8 cellular contexts compared by ENCODE assay signal in genomic region chr2:105037572-105038382, GRCh38. TPM values are rescaled to one million over a fixed set of nuclear protein-coding genes. Genes with fewer than 3 reads are reported as not detected.
DNase-seq lines count a peak whose midpoint lies in the region; ATAC-seq, FAIRE-seq and TF ChIP-seq lines count a peak whose summit lies in the region.

MRPS9 (plus strand) TSS chr2:105038069; CDS start chr2:105038093, 24 bp downstream.

- TF ChIP-seq POLR2A in HepG2 (IDR thresholded peaks at IDR 0.05; ENCODE audit: insufficient read depth in 1 of 2, low read depth in 2 of 2, low read length in 2 of 2): peak; percentile 89 to 96

- peak within 1 kb of the TSS; percentile 80 to 94 (median 92) for H3K4me3 ChIP-seq in HepG2 (replicated peaks in 1 of 3; ENCODE audit: insufficient read depth in 1 of 3, low read depth in 2 of 3, low read length in 3 of 3)

- H3K9ac ChIP-seq in HepG2 (ENCODE audit: insufficient read depth, low read depth, low read length): peak within 1 kb of the TSS; percentile 89

- no TSS peak for BruUV-seq in HepG2 (replicated peaks; lab: Mats Ljungman, UMichigan)

- no peak for TF ChIP-seq CTCF in C4-2B (conservative IDR thresholded peaks at IDR 0.05)
- TF ChIP-seq CTCF in HepG2 (CRISPR knock-in tag; IDR thresholded peaks at IDR 0.05): no peak

- H3K4me2 ChIP-seq in HepG2 (ENCODE audit: low read depth, low read length): peak within 1 kb of the TSS; percentile 90

- in situ Hi-C loops in HepG2 (cut with HindIII; ENCODE audit: extremely low pct_ligation_motif_present, low pct_unique_long_range_greater_than_20kb): no loop called here

- no peaks in the 10 kb centered on the region; a peak in 1 of 5 replicates for H3K36me3 ChIP-seq in HepG2 (replicated peaks in 1 of 2; ENCODE audit: control insufficient read depth in 1 of 2, insufficient read depth in 2 of 2, low read length in 2 of 2)

- peak within 1 kb of the TSS; percentile 92 for H2AFZ ChIP-seq in HepG2 (ENCODE audit: low read length)

- under 1% methylated on average over 39 of the region's 55 CpGs for WGBS in HepG2 (ENCODE audit: low lambda C conversion rate)

- no peaks in the 10 kb centered on the region for H3K9me3 ChIP-seq in HepG2 (ENCODE audit: low read length)

- POLR2A ChIA-PET in HepG2 (lab: Yijun Ruan, JAX): interaction anchor here (0.9 to 2.0 kb wide), 3 partner anchors 12 to 292 kb away, joined by 3 to 5 read pairs (median 4); partner anchors contain the start of gene TGFBRAP1

- H3K27ac ChIP-seq in C4-2B (peak within 1 kb of the TSS; percentile 86), HepG2 (ENCODE audit: extremely low read length, insufficient read depth, low read length) (peak within 1 kb of the TSS; percentile 73)

- peaks cover 25% of the 10 kb centered on the region for H3K79me2 ChIP-seq in HepG2 (ENCODE audit: insufficient read depth, low read length)

- DNase-seq in NCI-H774 (lab: John Stamatoyannopoulos, UW) (peak; percentile 94), dermis blood vessel endothelial cell (peak; percentile 98), HepG2 (ENCODE audit: low spot score) (peak; percentile 96)
- peak; percentile 98 to 99 for DNase-seq in activated CD4-positive, alpha-beta T cell treated with anti-CD3 and anti-CD28 coated beads, Interleukin-2, amount 50 U/mL, for 4 hours
- DNase-seq in stimulated activated CD4-positive, alpha-beta T cell treated with anti-CD3 and anti-CD28 coated beads, Interleukin-4, amount 100 ng/mL, for 1 hour: peak; percentile 99

- peaks cover 31% of the 10 kb centered on the region for H3K4me1 ChIP-seq in HepG2 (ENCODE audit: insufficient read depth, low read length)

- CTCF ChIA-PET in HepG2 (lab: Yijun Ruan, JAX; ENCODE audit: low intra/inter-chr PET ratio, low total read pairs): no interaction called here

- TF ChIP-seq EP300 in HepG2 (IDR thresholded peaks at IDR 0.05; ENCODE audit: low read depth in 2 of 2, low read length in 2 of 2) (no peak), HepG2 (CRISPR knock-in tag; IDR thresholded peaks at IDR 0.05; ENCODE audit: borderline replicate concordance) (no peak)

- H3K27me3 ChIP-seq in HepG2 (ENCODE audit: control insufficient read depth in 1 of 2, insufficient read depth in 2 of 2, low read length in 2 of 2): peaks cover 0 to 4% of the 10 kb centered on the region in 2 experiments; a peak in 1 of 5 replicates

- peak; percentile 79 for FAIRE-seq in HepG2 (lab: Jason Lieb, UNC)

- ATAC-seq in GM19395 (IDR thresholded peaks at IDR 0.05; ENCODE audit: unreplicated experiment) (peak; percentile 99), HG03565 (IDR thresholded peaks at IDR 0.05; ENCODE audit: unreplicated experiment) (peak; percentile 99), HepG2 (peak; percentile 98)

- no peaks in the 10 kb centered on the region for H4K20me1 ChIP-seq in HepG2 (ENCODE audit: insufficient read depth, low read length)

- intact Hi-C loops in HepG2 (cut with micrococcal nuclease; ENCODE audit: unreplicated experiment): no loop called here

- TF ChIP-seq RAD21 in HepG2 (CRISPR knock-in tag; IDR thresholded peaks at IDR 0.05): no peak

TF ChIP-seq in HepG2, 621 proteins besides CTCF, POLR2A, EP300 and RAD21 (continues in another document):
- TF ChIP-seq REL (CRISPR knock-in tag; conservative IDR thresholded peaks at IDR 0.05): no peak
- no peak for TF ChIP-seq ZNF530 (CRISPR knock-in tag; IDR thresholded peaks at IDR 0.05; ENCODE audit: low read depth)
- peak; percentile 64; the same call in 1 of the 2 replicates for TF ChIP-seq ZNF746 (CRISPR knock-in tag; IDR thresholded peaks at IDR 0.05)
- no peak for TF ChIP-seq ZNF737 (CRISPR knock-in tag; IDR thresholded peaks at IDR 0.05; ENCODE audit: borderline replicate concordance)
- 0 out of 2 replicates have a peak, but pooled peaks have one; percentile 43 for TF ChIP-seq ZNF747 (CRISPR knock-in tag; IDR thresholded peaks at IDR 0.05; ENCODE audit: borderline replicate concordance)
- peak; percentile 95 for TF ChIP-seq TAF1 (CRISPR knock-in tag; IDR thresholded peaks at IDR 0.05)
- peak; percentile 78; the same call in 1 of the 2 replicates for TF ChIP-seq SMYD3 (CRISPR knock-in tag; IDR thresholded peaks at IDR 0.05)
- peak; percentile 53; the same call in 1 of the 2 replicates for TF ChIP-seq PHF21A (CRISPR knock-in tag; IDR thresholded peaks at IDR 0.05)
- TF ChIP-seq, protein P1, sequence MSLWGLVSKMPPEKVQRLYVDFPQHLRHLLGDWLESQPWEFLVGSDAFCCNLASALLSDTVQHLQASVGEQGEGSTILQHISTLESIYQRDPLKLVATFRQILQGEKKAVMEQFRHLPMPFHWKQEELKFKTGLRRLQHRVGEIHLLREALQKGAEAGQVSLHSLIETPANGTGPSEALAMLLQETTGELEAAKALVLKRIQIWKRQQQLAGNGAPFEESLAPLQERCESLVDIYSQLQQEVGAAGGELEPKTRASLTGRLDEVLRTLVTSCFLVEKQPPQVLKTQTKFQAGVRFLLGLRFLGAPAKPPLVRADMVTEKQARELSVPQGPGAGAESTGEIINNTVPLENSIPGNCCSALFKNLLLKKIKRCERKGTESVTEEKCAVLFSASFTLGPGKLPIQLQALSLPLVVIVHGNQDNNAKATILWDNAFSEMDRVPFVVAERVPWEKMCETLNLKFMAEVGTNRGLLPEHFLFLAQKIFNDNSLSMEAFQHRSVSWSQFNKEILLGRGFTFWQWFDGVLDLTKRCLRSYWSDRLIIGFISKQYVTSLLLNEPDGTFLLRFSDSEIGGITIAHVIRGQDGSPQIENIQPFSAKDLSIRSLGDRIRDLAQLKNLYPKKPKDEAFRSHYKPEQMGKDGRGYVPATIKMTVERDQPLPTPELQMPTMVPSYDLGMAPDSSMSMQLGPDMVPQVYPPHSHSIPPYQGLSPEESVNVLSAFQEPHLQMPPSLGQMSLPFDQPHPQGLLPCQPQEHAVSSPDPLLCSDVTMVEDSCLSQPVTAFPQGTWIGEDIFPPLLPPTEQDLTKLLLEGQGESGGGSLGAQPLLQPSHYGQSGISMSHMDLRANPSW (CRISPR knock-in tag; IDR thresholded peaks at IDR 0.05; ENCODE audit: borderline replicate concordance): no peak
- TF ChIP-seq TIGD3 (CRISPR knock-in tag; IDR thresholded peaks at IDR 0.05; ENCODE audit: borderline replicate concordance): no peak
- no peak for TF ChIP-seq ZNF709 (CRISPR knock-in tag; IDR thresholded peaks at IDR 0.05)
- TF ChIP-seq ZMAT5 (CRISPR knock-in tag; IDR thresholded peaks at IDR 0.05; ENCODE audit: borderline replicate concordance, low read depth): no peak
- TF ChIP-seq, protein P2, sequence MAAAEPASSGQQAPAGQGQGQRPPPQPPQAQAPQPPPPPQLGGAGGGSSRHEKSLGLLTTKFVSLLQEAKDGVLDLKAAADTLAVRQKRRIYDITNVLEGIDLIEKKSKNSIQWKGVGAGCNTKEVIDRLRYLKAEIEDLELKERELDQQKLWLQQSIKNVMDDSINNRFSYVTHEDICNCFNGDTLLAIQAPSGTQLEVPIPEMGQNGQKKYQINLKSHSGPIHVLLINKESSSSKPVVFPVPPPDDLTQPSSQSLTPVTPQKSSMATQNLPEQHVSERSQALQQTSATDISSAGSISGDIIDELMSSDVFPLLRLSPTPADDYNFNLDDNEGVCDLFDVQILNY (CRISPR knock-in tag; conservative IDR thresholded peaks at IDR 0.05): no peak
- TF ChIP-seq IRF2 (CRISPR knock-in tag; IDR thresholded peaks at IDR 0.05): peak; percentile 34; the same call in 1 of the 2 replicates
- no peak for TF ChIP-seq HMGA1 (CRISPR knock-in tag; conservative IDR thresholded peaks at IDR 0.05)
- TF ChIP-seq ZNF7 (CRISPR knock-in tag; IDR thresholded peaks at IDR 0.05): no peak
- TF ChIP-seq TCF7L2 (IDR thresholded peaks at IDR 0.05; ENCODE audit: low read depth, low read length): no peak

RNA-seq across cellular contexts. Expression of gene MRPS9, which starts in this region (rescaled TPM):
- 21.4 and 35.1 TPM in 2 replicates for total RNA-seq in dermis blood vessel endothelial cell
- 91.8 and 113 TPM in 2 replicates for total RNA-seq in HepG2 (2016; rRNA removed; fragmentation: Illumina TruSeq; extraction: Trizol)
- total RNA-seq in HepG2 (2016; cell fraction: cytosol; rRNA removed; fragmentation: Illumina TruSeq; extraction: Trizol; ENCODE audit: low read depth): 21.4 and 22.9 TPM in 2 replicates
- total RNA-seq in HepG2 (2016; cell fraction: insoluble cytoplasmic fraction; rRNA removed; fragmentation: Illumina TruSeq; extraction: Trizol): 92.8 and 111 TPM in 2 replicates
- total RNA-seq in HepG2 (2016; cell fraction: membrane; rRNA removed; fragmentation: Illumina TruSeq; extraction: Trizol): 28.5 and 34.3 TPM in 2 replicates
- total RNA-seq in HepG2 (2016; cell fraction: nucleus; rRNA removed; fragmentation: Illumina TruSeq; extraction: Trizol): 38.8 and 44.6 TPM in 2 replicates
- 23.7 and 31.2 TPM in 2 replicates for polyA plus RNA-seq in HepG2 (2011; rRNA removed)
- polyA plus RNA-seq in HepG2 (2011; cell fraction: cytosol; rRNA removed): 24.2 and 28.1 TPM in 2 replicates
- 19.8 and 22.9 TPM in 2 replicates for polyA plus RNA-seq in HepG2 (2011; cell fraction: nucleus; rRNA removed)
- 34.3 and 43.7 TPM in 2 replicates for polyA plus RNA-seq in HepG2 (2012)
- polyA plus RNA-seq in HepG2 (2016; cell fraction: cytosol; fragmentation: Illumina TruSeq; extraction: Trizol; ENCODE audit: low read depth): 17.8 and 18.9 TPM in 2 replicates
- polyA plus RNA-seq in HepG2 (2016; cell fraction: insoluble cytoplasmic fraction; fragmentation: Illumina TruSeq; extraction: Trizol; ENCODE audit: low read depth): 102 and 106 TPM in 2 replicates
- polyA plus RNA-seq in HepG2 (2016; cell fraction: membrane; fragmentation: Illumina TruSeq; extraction: Trizol; ENCODE audit: low read depth): 19.5 and 23.6 TPM in 2 replicates
- polyA plus RNA-seq in HepG2 (2016; cell fraction: nucleus; fragmentation: Illumina TruSeq; extraction: Trizol; ENCODE audit: insufficient read depth, low read depth): 44.8 and 56.4 TPM in 2 replicates
- 16.2 and 24.6 TPM in 2 replicates for polyA minus RNA-seq in HepG2 (2011; rRNA and poly(A)+ RNA removed; ENCODE audit: low replicate concordance)
- 17.8 and 18.0 TPM in 2 replicates for polyA minus RNA-seq in HepG2 (2011; cell fraction: cytosol; rRNA and poly(A)+ RNA removed)
- polyA minus RNA-seq in HepG2 (2011; cell fraction: nucleus; rRNA and poly(A)+ RNA removed): 17.5 and 25.0 TPM in 2 replicates

Comparison
In these comparisons a context has a peak if more than half of its experiments do, and no peak if none do; other contexts are left out.
1. Peak in every context shown above with its lines: DNase-seq, ATAC-seq, H3K4me3 ChIP-seq and H3K27ac ChIP-seq.